ENCODE assay signal across 13 cellular contexts in the genomic region with DNA sequence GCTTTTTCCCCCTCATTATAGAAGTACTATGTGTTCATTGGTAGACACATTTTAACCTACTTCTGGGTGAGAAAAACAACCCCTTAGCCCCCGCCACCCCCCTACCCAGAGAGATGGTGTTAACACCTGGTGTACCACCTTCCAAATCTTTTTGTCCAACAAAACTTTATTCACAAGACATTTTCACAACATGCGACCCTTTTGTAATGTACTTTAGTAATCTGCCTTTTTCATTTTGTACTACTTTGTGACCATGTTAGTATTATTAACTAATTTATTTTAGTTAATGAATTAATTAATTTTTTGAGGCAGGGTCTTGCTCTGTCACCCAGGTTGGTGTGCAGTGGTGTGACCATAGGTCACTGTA. TPM values are rescaled to one million over a fixed set of nuclear protein-coding genes. Genes with fewer than 3 reads are reported as not detected.
DNase-seq lines count a peak whose midpoint lies in the region; ATAC-seq and TF ChIP-seq lines count a peak whose summit lies in the region.
"Had no signal": no experiment of that assay in that cellular context is flagged by ENCODE, and none has a peak within 500 bp of the region (broad histone marks: within the 10 kb centered on the region; RNA-seq: fewer than 3 reads in every experiment).

No MANE protein-coding gene starts in this region.

- TF ChIP-seq CTCF in cardiac muscle cell (IDR thresholded peaks at IDR 0.05; ENCODE audit: low read depth, low read length) (no peak), heart left ventricle (IDR thresholded peaks at IDR 0.05) (no peak), OCI-LY1 (IDR thresholded peaks at IDR 0.05; ENCODE audit: low read length) (no peak), transverse colon (IDR thresholded peaks at IDR 0.05) (no peak), foreskin fibroblast (IDR thresholded peaks at IDR 0.05; ENCODE audit: low read depth, low read length) (no peak)

- H2AFZ ChIP-seq in OCI-LY1 (ENCODE audit: low read length): no peak overlapping the region

- peaks cover 62% of the 10 kb centered on the region for H3K4me1 Mint-ChIP-seq in dendritic cell treated with granulocyte-macrophage colony-stimulating factor and Interleukin-4, amounts not matched to agents 40 ng/mL and 50 ng/mL, for 4 days (ENCODE audit: low read depth)
- H3K4me1 Mint-ChIP-seq: neural crest cell had no signal

- no peaks in the 10 kb centered on the region for H3K9me2 ChIP-seq in OCI-LY1 (ENCODE audit: low read depth, low read length)

- no peak overlapping the region for H3K4me3 Mint-ChIP-seq in dendritic cell treated with granulocyte-macrophage colony-stimulating factor and Interleukin-4, amounts not matched to agents 40 ng/mL and 50 ng/mL, for 4 days
- H3K4me3 Mint-ChIP-seq: neural crest cell had no signal

- peak overlapping the region; percentile 88 for H3K27ac ChIP-seq in cardiac muscle cell
- peak overlapping the region in 1 of 12 donors; percentile 79 for H3K27ac ChIP-seq in heart left ventricle
- peak overlapping the region; percentile 99 for H3K27ac ChIP-seq in OCI-LY1 (ENCODE audit: low read depth, low read length, poor library complexity, severe bottlenecking)
- H3K27ac ChIP-seq in transverse colon: peak overlapping the region in 3 of 4 donors; percentile 47 to 67 (median 47)
- H3K27ac ChIP-seq: gastroesophageal sphincter had no signal

- intact Hi-C loops in heart left ventricle (cut with DNase I): loop anchor here in 1 of 10 donors (10.0 kb wide), 1 partner anchor 56 kb away; no protein-coding TSS in a partner anchor
- intact Hi-C loops in dendritic cell treated with granulocyte-macrophage colony-stimulating factor and Interleukin-4, amounts not matched to agents 40 ng/mL and 50 ng/mL, for 4 days (cut with micrococcal nuclease): loop anchor here (5.0 kb wide), 2 partner anchors 38 to 73 kb away; no protein-coding TSS in a partner anchor
- intact Hi-C loops in transverse colon (cut with DNase I; ENCODE audit: low total_unique reads): no loop called here

- no peaks in the 10 kb centered on the region for H4K20me1 ChIP-seq in OCI-LY1 (ENCODE audit: insufficient read depth, low read length)

- H3K79me2 ChIP-seq in OCI-LY1 (ENCODE audit: insufficient read depth, low read length): peaks cover 98% of the 10 kb centered on the region

- H3F3A ChIP-seq in OCI-LY1 (ENCODE audit: insufficient read depth, low read length): peaks cover 24% of the 10 kb centered on the region; the same call in 1 of the 2 replicates

- no peaks in the 10 kb centered on the region for H3K9me3 Mint-ChIP-seq in dendritic cell treated with granulocyte-macrophage colony-stimulating factor and Interleukin-4, amounts not matched to agents 40 ng/mL and 50 ng/mL, for 4 days

- ATAC-seq in heart left ventricle: no peak
- ATAC-seq in HG03378 (IDR thresholded peaks at IDR 0.05; ENCODE audit: unreplicated experiment): no peak
- no peak for ATAC-seq in HG03442 (IDR thresholded peaks at IDR 0.05; ENCODE audit: unreplicated experiment)
- ATAC-seq: gastroesophageal sphincter had no signal

- peaks cover 65% of the 10 kb centered on the region for H3K36me3 Mint-ChIP-seq in dendritic cell treated with granulocyte-macrophage colony-stimulating factor and Interleukin-4, amounts not matched to agents 40 ng/mL and 50 ng/mL, for 4 days (ENCODE audit: low read depth)

- peaks cover 20% of the 10 kb centered on the region for H3K4me1 ChIP-seq in cardiac muscle cell (ENCODE audit: low read depth)
- peaks cover 0 to 43% (median 6%) of the 10 kb centered on the region in 12 donors for H3K4me1 ChIP-seq in heart left ventricle
- H3K4me1 ChIP-seq in OCI-LY1 (ENCODE audit: insufficient read depth, low read length, severe bottlenecking): peaks cover 78% of the 10 kb centered on the region
- H3K4me1 ChIP-seq in transverse colon: no peaks in the 10 kb centered on the region
- H3K4me1 ChIP-seq: gastroesophageal sphincter had no signal

- peak overlapping the region; percentile 39 for H3K27ac Mint-ChIP-seq in dendritic cell treated with granulocyte-macrophage colony-stimulating factor and Interleukin-4, amounts not matched to agents 40 ng/mL and 50 ng/mL, for 4 days

- no peaks in the 10 kb centered on the region for H3K27me3 ChIP-seq in cardiac muscle cell
- H3K27me3 ChIP-seq in heart left ventricle: no peaks in the 10 kb centered on the region
- no peaks in the 10 kb centered on the region for H3K27me3 ChIP-seq in OCI-LY1 (ENCODE audit: insufficient read depth, low read length)
- no peaks in the 10 kb centered on the region for H3K27me3 ChIP-seq in transverse colon

- H3K4me3 ChIP-seq in cardiac muscle cell (no peak overlapping the region), heart left ventricle (no peak overlapping the region), OCI-LY1 (ENCODE audit: low read depth, low read length, poor library complexity, severe bottlenecking) (peak overlapping the region; percentile 43), transverse colon (no peak overlapping the region), foreskin fibroblast (ENCODE audit: low read depth in 1 of 2, low read length in 2 of 2) (no peak overlapping the region)
- H3K4me3 ChIP-seq: gastroesophageal sphincter, lung had no signal

- peak overlapping the region; percentile 61 for H3K9ac ChIP-seq in OCI-LY1 (ENCODE audit: low read length)

- no peak for DNase-seq in cardiac muscle cell (ENCODE audit: low read depth in 1 of 2, low spot score in 1 of 2)
- DNase-seq in heart left ventricle: no peak
- no peak for DNase-seq in transverse colon
- DNase-seq in foreskin fibroblast: no peak
- DNase-seq: NCI-H748 treated with DMSO at 0.1 percent for 48 hours, T1000 had no signal

- H3K27me3 Mint-ChIP-seq in dendritic cell treated with granulocyte-macrophage colony-stimulating factor and Interleukin-4, amounts not matched to agents 40 ng/mL and 50 ng/mL, for 4 days: no peaks in the 10 kb centered on the region

- peak overlapping the region; percentile 73 for H3K4me2 ChIP-seq in OCI-LY1 (ENCODE audit: low read length)

- WGBS in heart left ventricle, 4 donors: 81 to 91% (median 86%) methylated on average over 2 of the region's 2 CpGs
- WGBS in transverse colon (ENCODE audit: low coverage in 1 of 2), 2 donors: 69 to 75% methylated on average over 2 of the region's 2 CpGs

- no peak for TF ChIP-seq POLR2A in heart left ventricle (IDR thresholded peaks at IDR 0.05)
- TF ChIP-seq POLR2A in transverse colon (IDR thresholded peaks at IDR 0.05): no peak

- in situ Hi-C loops in transverse colon (cut with MboI; ENCODE audit: low pct_ligation_motif_present in 1 of 4, low pct_unique_long_range_greater_than_20kb in 1 of 4, low sequenced_read_pairs in 3 of 4): no loop called here

- H3K36me3 ChIP-seq in cardiac muscle cell: no peaks in the 10 kb centered on the region
- H3K36me3 ChIP-seq in heart left ventricle: peaks cover 0 to 4% (median 0%) of the 10 kb centered on the region in 9 donors
- peaks cover 97% of the 10 kb centered on the region for H3K36me3 ChIP-seq in OCI-LY1 (ENCODE audit: insufficient read depth, low read length)
- no peaks in the 10 kb centered on the region for H3K36me3 ChIP-seq in transverse colon
- H3K36me3 ChIP-seq: gastroesophageal sphincter had no signal

- no peaks in the 10 kb centered on the region for H3K9me3 ChIP-seq in cardiac muscle cell (ENCODE audit: low read depth)
- no peaks in the 10 kb centered on the region for H3K9me3 ChIP-seq in heart left ventricle
- H3K9me3 ChIP-seq in OCI-LY1 (ENCODE audit: low read length): no peaks in the 10 kb centered on the region
- no peaks in the 10 kb centered on the region for H3K9me3 ChIP-seq in transverse colon
- H3K9me3 ChIP-seq: gastroesophageal sphincter had no signal

- no peak for TF ChIP-seq EP300 in transverse colon (IDR thresholded peaks at IDR 0.05; ENCODE audit: low read depth)

RNA-seq across cellular contexts. Expression of gene PLCG2, which starts 20.0 kb away (rescaled TPM):
- total RNA-seq in cardiac muscle cell: 5.0 and 10.4 TPM in 2 replicates
- polyA plus RNA-seq in cardiac muscle cell: 3.5 and 6.7 TPM in 2 replicates
- total RNA-seq in heart left ventricle: 10 to 100 TPM in 2 of 9 donors, 1 to 10 TPM in 7; 3.7 to 35.4 (median 6.0) TPM
- polyA plus RNA-seq in heart left ventricle: 1 to 10 TPM; 2.0 to 2.5 TPM
- 10 to 100 TPM in 3 of 4 donors, 1 to 10 TPM in 1; 9.0 to 65.9 (median 28.6) TPM for total RNA-seq in transverse colon
